ENCODE assay signal across 13 cellular contexts in genomic region chr2:68438455-68439303, GRCh38. TPM values are rescaled to one million over a fixed set of nuclear protein-coding genes. Genes with fewer than 3 reads are reported as not detected.
DNase-seq lines count a peak whose midpoint lies in the region; TF ChIP-seq lines count a peak whose summit lies in the region.
"Had no signal": no experiment of that assay in that cellular context is flagged by ENCODE, and none has a peak within 500 bp of the region (broad histone marks: within the 10 kb centered on the region; RNA-seq: fewer than 3 reads in every experiment).

No MANE protein-coding gene starts in this region.

- peaks cover 30 to 57% (median 47%) of the 10 kb centered on the region in 3 donors for H3K4me1 Mint-ChIP-seq in CD8-positive, alpha-beta memory T cell
- no peaks in the 10 kb centered on the region for H3K4me1 Mint-ChIP-seq in neural progenitor cell
- H3K4me1 Mint-ChIP-seq in progenitor cell of endocrine pancreas (ENCODE audit: low read depth) = peaks cover 14% of the 10 kb centered on the region

- TF ChIP-seq POLR2A in GM19099 (IDR thresholded peaks at IDR 0.05; ENCODE audit: extremely low read depth, insufficient read length, low read depth) (peak; percentile 78), spleen (IDR thresholded peaks at IDR 0.05) (no peak)

- no peak overlapping the region for H3K4me3 ChIP-seq in CD8-positive, alpha-beta memory T cell (ENCODE audit: low read length)
- no peak overlapping the region for H3K4me3 ChIP-seq in fibroblast of villous mesenchyme (ENCODE audit: low read depth, low read length)
- no peak overlapping the region for H3K4me3 ChIP-seq in neural progenitor cell
- H3K4me3 ChIP-seq in spleen = no peak overlapping the region
- H3K4me3 ChIP-seq: breast epithelium had no signal

- CTCF ChIA-PET in CD8-positive, alpha-beta memory T cell (lab: Charles Lee) = interaction anchor here (1.0 to 4.5 kb wide), 6 partner anchors 11 to 155 kb away, joined by 5 to 37 read pairs (median 14); partner anchors contain the start of gene PLEK

- no peaks in the 10 kb centered on the region for H3K9me3 Mint-ChIP-seq in CD8-positive, alpha-beta memory T cell
- no peaks in the 10 kb centered on the region for H3K9me3 Mint-ChIP-seq in neural progenitor cell
- no peaks in the 10 kb centered on the region for H3K9me3 Mint-ChIP-seq in progenitor cell of endocrine pancreas (ENCODE audit: low read depth)
- H3K9me3 Mint-ChIP-seq: activated CD8-positive, alpha-beta T cell treated with anti-CD3 and anti-CD28 coated beads for 36 hours had no signal

- WGBS in spleen, 5 donors = 46 to 52% (median 46%) methylated on average over 7 of the region's 7 CpGs

- in situ Hi-C loops in G401 (cut with HindIII; ENCODE audit: low sequenced_read_pairs) = no loop called here

- H3K9me3 ChIP-seq in CD8-positive, alpha-beta memory T cell (ENCODE audit: low read length) = no peaks in the 10 kb centered on the region
- H3K9me3 ChIP-seq in neural progenitor cell (ENCODE audit: low read depth) (no peaks in the 10 kb centered on the region), spleen (no peaks in the 10 kb centered on the region)
- H3K9me3 ChIP-seq: breast epithelium had no signal

- H3K9ac ChIP-seq in neural progenitor cell = no peak overlapping the region

- POLR2A ChIA-PET in CD8-positive, alpha-beta memory T cell (lab: Charles Lee) = interaction anchor here (0.6 kb wide), 1 partner anchor 73 kb away, joined by 3 read pairs; the partner anchor contains the start of gene PLEK

- H3K36me3 ChIP-seq in CD8-positive, alpha-beta memory T cell (ENCODE audit: insufficient read depth, low read length) = no peaks in the 10 kb centered on the region
- H3K36me3 ChIP-seq in neural progenitor cell = no peaks in the 10 kb centered on the region
- no peaks in the 10 kb centered on the region for H3K36me3 ChIP-seq in spleen
- H3K36me3 ChIP-seq: breast epithelium had no signal

- H3K36me3 Mint-ChIP-seq in CD8-positive, alpha-beta memory T cell = no peaks in the 10 kb centered on the region
- no peaks in the 10 kb centered on the region for H3K36me3 Mint-ChIP-seq in neural progenitor cell
- no peaks in the 10 kb centered on the region for H3K36me3 Mint-ChIP-seq in progenitor cell of endocrine pancreas (ENCODE audit: insufficient read depth)

- H3K4me2 ChIP-seq in neural progenitor cell = no peak overlapping the region

- H3K27ac Mint-ChIP-seq in CD8-positive, alpha-beta memory T cell = peak overlapping the region; percentile 25 to 94 (median 49)
- no peak overlapping the region for H3K27ac Mint-ChIP-seq in neural progenitor cell
- H3K27ac Mint-ChIP-seq in progenitor cell of endocrine pancreas = no peak overlapping the region
- H3K27ac Mint-ChIP-seq: activated CD8-positive, alpha-beta T cell treated with anti-CD3 and anti-CD28 coated beads for 36 hours had no signal

- peaks cover 0 to 2% of the 10 kb centered on the region in 2 donors for H3K27me3 Mint-ChIP-seq in CD8-positive, alpha-beta memory T cell
- H3K27me3 Mint-ChIP-seq in neural progenitor cell (ENCODE audit: insufficient read depth, low read depth) (peaks cover 5% of the 10 kb centered on the region), progenitor cell of endocrine pancreas (peaks cover 25% of the 10 kb centered on the region)
- H3K27me3 Mint-ChIP-seq: activated CD8-positive, alpha-beta T cell treated with anti-CD3 and anti-CD28 coated beads for 36 hours had no signal

- H3K79me2 ChIP-seq in neural progenitor cell (ENCODE audit: low read depth) = no peaks in the 10 kb centered on the region

- no peak overlapping the region for H3K27ac ChIP-seq in CD8-positive, alpha-beta memory T cell (ENCODE audit: low read depth, low read length)
- H3K27ac ChIP-seq in neural progenitor cell (no peak overlapping the region), spleen (peak overlapping the region in 4 of 8 donors; percentile 0 to 40 (median 28))
- H3K27ac ChIP-seq: breast epithelium had no signal

- TF ChIP-seq CTCF in fibroblast of villous mesenchyme (IDR thresholded peaks at IDR 0.05; ENCODE audit: insufficient read depth, low read depth, low read length) (no peak), neural progenitor cell (IDR thresholded peaks at IDR 0.05) (no peak), progenitor cell of endocrine pancreas (IDR thresholded peaks at IDR 0.05; ENCODE audit: unreplicated experiment) (no peak), spleen (IDR thresholded peaks at IDR 0.05 in 8 of 11, conservative IDR thresholded peaks at IDR 0.05 in 3 of 11) (no peak)

- no peak overlapping the region for H3K4me3 Mint-ChIP-seq in CD8-positive, alpha-beta memory T cell
- no peak overlapping the region for H3K4me3 Mint-ChIP-seq in neural progenitor cell
- no peak overlapping the region for H3K4me3 Mint-ChIP-seq in progenitor cell of endocrine pancreas (ENCODE audit: low read depth)
- H3K4me3 Mint-ChIP-seq: activated CD8-positive, alpha-beta T cell treated with anti-CD3 and anti-CD28 coated beads for 36 hours had no signal

- intact Hi-C loops in spleen (cut with DNase I; ENCODE audit: low total_unique reads) = no loop called here

- no peak overlapping the region for H2AFZ ChIP-seq in neural progenitor cell (replicated peaks)

- H3K4me1 ChIP-seq in CD8-positive, alpha-beta memory T cell (ENCODE audit: insufficient read depth, low read length) = peaks cover 13% of the 10 kb centered on the region
- no peaks in the 10 kb centered on the region for H3K4me1 ChIP-seq in neural progenitor cell
- peaks cover 4 to 47% (median 24%) of the 10 kb centered on the region in 6 donors for H3K4me1 ChIP-seq in spleen
- H3K4me1 ChIP-seq: breast epithelium had no signal

- H3K27me3 ChIP-seq in CD8-positive, alpha-beta memory T cell (ENCODE audit: insufficient read depth, low read length, poor library complexity, severe bottlenecking) = no peaks in the 10 kb centered on the region
- H3K27me3 ChIP-seq in neural progenitor cell (no peaks in the 10 kb centered on the region), spleen (replicated peaks in 1 of 7) (no peaks in the 10 kb centered on the region)
- H3K27me3 ChIP-seq: breast epithelium had no signal

- H4K20me1 ChIP-seq in neural progenitor cell (ENCODE audit: low read depth) = no peaks in the 10 kb centered on the region

- H3F3A ChIP-seq in neural progenitor cell (ENCODE audit: low read depth) = no peaks in the 10 kb centered on the region

- no peak for DNase-seq in CD8-positive, alpha-beta memory T cell
- peak; percentile 4 for DNase-seq in RPMI7951 (ENCODE audit: low read depth)
- DNase-seq in fibroblast of villous mesenchyme (ENCODE audit: low read depth) = peak; percentile 21
- DNase-seq in neural progenitor cell (ENCODE audit: low spot score) = no peak
- DNase-seq in progenitor cell of endocrine pancreas (ENCODE audit: low spot score, unreplicated experiment) = no peak
- no peak for DNase-seq in spleen
- no peak for DNase-seq in G401 (ENCODE audit: low spot score)
- DNase-seq: activated CD8-positive, alpha-beta T cell treated with anti-CD3 and anti-CD28 coated beads for 36 hours; MM.1S; stimulated activated CD8-positive, alpha-beta memory T cell treated with anti-CD3 and anti-CD28 coated beads, Interleukin-4, amount 100 ng/mL, for 48 hours; T-helper 9 cell had no signal

RNA-seq across cellular contexts. Expression of gene FBXO48, which starts 28.4 kb away (rescaled TPM):
- total RNA-seq in CD8-positive, alpha-beta memory T cell = 1 to 10 TPM; 1.5 to 1.6 TPM
- 0.79 TPM for polyA plus RNA-seq in CD8-positive, alpha-beta memory T cell
- 0.98 and 1.4 TPM in 2 replicates for total RNA-seq in RPMI7951 (2014; rRNA removed; shearing (Covaris generic))
- total RNA-seq in fibroblast of villous mesenchyme (0.32 and 0.86 TPM in 2 replicates), neural progenitor cell (ENCODE audit: low replicate concordance) (2.7 and 2.9 TPM in 2 replicates), progenitor cell of endocrine pancreas (1.2 and 1.5 TPM in 2 replicates), spleen (1 to 10 TPM; 1.2 to 2.6 (median 2.3) TPM)
- polyA plus RNA-seq in spleen = under 1 TPM; 0.72 to 0.99 (median 0.79) TPM
- total RNA-seq in G401 (2014; rRNA removed; shearing (Covaris generic)) = under 0.01 TPM in 1 of 2 replicates, not detected in the other

RNA-seq across cellular contexts. Expression of gene APLF, which starts 28.7 kb away (rescaled TPM):
- 1 to 10 TPM; 3.6 to 4.0 TPM for total RNA-seq in CD8-positive, alpha-beta memory T cell
- 1.9 TPM for polyA plus RNA-seq in CD8-positive, alpha-beta memory T cell
- total RNA-seq in RPMI7951 (2014; rRNA removed; shearing (Covaris generic)) = 4.4 and 5.9 TPM in 2 replicates
- 6.4 and 8.6 TPM in 2 replicates for total RNA-seq in fibroblast of villous mesenchyme
- 9.8 and 16.9 TPM in 2 replicates for total RNA-seq in neural progenitor cell (ENCODE audit: low replicate concordance)
- 10.6 and 11.6 TPM in 2 replicates for total RNA-seq in progenitor cell of endocrine pancreas
- total RNA-seq in spleen = 1 to 10 TPM; 4.1 to 7.2 (median 6.0) TPM
- 1 to 10 TPM; 1.1 to 1.6 (median 1.5) TPM for polyA plus RNA-seq in spleen
- 0.37 and 0.58 TPM in 2 replicates for total RNA-seq in G401 (2014; rRNA removed; shearing (Covaris generic))

Comparison
In these comparisons a context has a peak if more than half of its experiments do, and no peak if none do; other contexts are left out.
1. DNase-seq: peak in RPMI7951 (single experiment) and fibroblast of villous mesenchyme (single experiment); none in CD8-positive, alpha-beta memory T cell (0 of 5), neural progenitor cell (single experiment), progenitor cell of endocrine pancreas (single experiment), spleen (single experiment) and G401 (single experiment).
2. H3K27ac Mint-ChIP-seq: peak in CD8-positive, alpha-beta memory T cell (8 of 8); none in neural progenitor cell (single experiment) and progenitor cell of endocrine pancreas (single experiment).